Comparison of ENCODE assay signal across 9 cellular contexts in genomic region chr2:127143851-127144782, GRCh38. TPM values are rescaled to one million over a fixed set of nuclear protein-coding genes. Genes with fewer than 3 reads are reported as not detected.
A peak's percentile ranks its signal among the peaks of the same experiment; 100 is the strongest.
DNase-seq lines count a peak whose midpoint lies in the region; ATAC-seq and TF ChIP-seq lines count a peak whose summit lies in the region.
"Had no signal": no experiment of that assay in that cellular context is flagged by ENCODE, and none has a peak within 500 bp of the region (broad histone marks: within the 10 kb centered on the region; RNA-seq: fewer than 3 reads in every experiment).

No MANE protein-coding gene starts in this region.

- no peaks in the 10 kb centered on the region for H3K36me3 Mint-ChIP-seq in dendritic cell treated with granulocyte-macrophage colony-stimulating factor and Interleukin-4, amounts not matched to agents 40 ng/mL and 50 ng/mL, for 4 days (ENCODE audit: low read depth)
- H3K36me3 Mint-ChIP-seq in T-helper 17 cell (ENCODE audit: low read depth): no peaks in the 10 kb centered on the region

- peak overlapping the region; percentile 71 for H3K27ac Mint-ChIP-seq in dendritic cell treated with granulocyte-macrophage colony-stimulating factor and Interleukin-4, amounts not matched to agents 40 ng/mL and 50 ng/mL, for 4 days
- no peak overlapping the region for H3K27ac Mint-ChIP-seq in T-helper 17 cell

- H3K9me3 Mint-ChIP-seq in dendritic cell treated with granulocyte-macrophage colony-stimulating factor and Interleukin-4, amounts not matched to agents 40 ng/mL and 50 ng/mL, for 4 days: no peaks in the 10 kb centered on the region

- ATAC-seq in left lobe of liver: peak; percentile 39
- ATAC-seq in GM21786 (IDR thresholded peaks at IDR 0.05; ENCODE audit: unreplicated experiment): no peak
- no peak for ATAC-seq in T-helper 17 cell

- H3K4me1 Mint-ChIP-seq in dendritic cell treated with granulocyte-macrophage colony-stimulating factor and Interleukin-4, amounts not matched to agents 40 ng/mL and 50 ng/mL, for 4 days (ENCODE audit: low read depth): peaks cover 58% of the 10 kb centered on the region
- H3K4me1 Mint-ChIP-seq in T-helper 17 cell: no peaks in the 10 kb centered on the region

- peak; percentile 42 for DNase-seq in LNCaP clone FGC (ENCODE audit: low read depth)
- DNase-seq in left lobe of liver (ENCODE audit: low spot score): no peak
- DNase-seq in DMS79 treated with DMSO at 0.1 percent for 48 hours (lab: John Stamatoyannopoulos, UW): no peak
- no peak for DNase-seq in T-helper 17 cell
- no peak for DNase-seq in OCI-M2 (lab: John Stamatoyannopoulos, UW; ENCODE audit: unreplicated experiment)
- DNase-seq: NCI-H69 had no signal

- peaks cover 24% of the 10 kb centered on the region for H3K27me3 Mint-ChIP-seq in dendritic cell treated with granulocyte-macrophage colony-stimulating factor and Interleukin-4, amounts not matched to agents 40 ng/mL and 50 ng/mL, for 4 days
- H3K27me3 Mint-ChIP-seq in T-helper 17 cell: peaks cover 19% of the 10 kb centered on the region

- no peaks in the 10 kb centered on the region for H3K9me3 ChIP-seq in T-helper 17 cell (ENCODE audit: control insufficient read depth, low read length, poor library complexity, severe bottlenecking)

- no peak overlapping the region for H3K4me3 ChIP-seq in LNCaP clone FGC (ENCODE audit: low read depth, low read length)

- TF ChIP-seq CTCF in LNCaP clone FGC (IDR thresholded peaks at IDR 0.05; ENCODE audit: control insufficient read depth, extremely low read depth, insufficient read depth): 0 out of 2 replicates have a peak, but pooled peaks have one; percentile 5

- H3K4me3 Mint-ChIP-seq in dendritic cell treated with granulocyte-macrophage colony-stimulating factor and Interleukin-4, amounts not matched to agents 40 ng/mL and 50 ng/mL, for 4 days: no peak overlapping the region
- H3K4me3 Mint-ChIP-seq in T-helper 17 cell: no peak overlapping the region

- peak overlapping the region; percentile 91 for H3K27ac ChIP-seq in temporal lobe (ENCODE audit: low read depth, low read length)

- intact Hi-C loops in dendritic cell treated with granulocyte-macrophage colony-stimulating factor and Interleukin-4, amounts not matched to agents 40 ng/mL and 50 ng/mL, for 4 days (cut with micrococcal nuclease): no loop called here

RNA-seq across cellular contexts. Expression of gene BIN1, which starts 37.2 kb away (rescaled TPM):
- total RNA-seq in left lobe of liver: 28.6 TPM
- 42.8 TPM for total RNA-seq in temporal lobe
- 100 to 1,000 TPM; 132 to 133 TPM for total RNA-seq in T-helper 17 cell
